In genomic region chr4:174713821-174714220, GRCh38 we compare ENCODE assay signal across 1 cellular context.
TF ChIP-seq lines count a peak whose summit lies in the region.

No MANE protein-coding gene starts in this region.

TF ChIP-seq in GM23338, 12 proteins besides CTCF, POLR2A, EP300 and RAD21 (continued from another document):
- TF ChIP-seq ZNF462 (CRISPR knock-in tag; IDR thresholded peaks at IDR 0.05), result no peak
- TF ChIP-seq REST (IDR thresholded peaks at IDR 0.05; ENCODE audit: unreplicated experiment), result no peak
